Comparison of ENCODE assay signal across 14 cellular contexts in the genomic region with DNA sequence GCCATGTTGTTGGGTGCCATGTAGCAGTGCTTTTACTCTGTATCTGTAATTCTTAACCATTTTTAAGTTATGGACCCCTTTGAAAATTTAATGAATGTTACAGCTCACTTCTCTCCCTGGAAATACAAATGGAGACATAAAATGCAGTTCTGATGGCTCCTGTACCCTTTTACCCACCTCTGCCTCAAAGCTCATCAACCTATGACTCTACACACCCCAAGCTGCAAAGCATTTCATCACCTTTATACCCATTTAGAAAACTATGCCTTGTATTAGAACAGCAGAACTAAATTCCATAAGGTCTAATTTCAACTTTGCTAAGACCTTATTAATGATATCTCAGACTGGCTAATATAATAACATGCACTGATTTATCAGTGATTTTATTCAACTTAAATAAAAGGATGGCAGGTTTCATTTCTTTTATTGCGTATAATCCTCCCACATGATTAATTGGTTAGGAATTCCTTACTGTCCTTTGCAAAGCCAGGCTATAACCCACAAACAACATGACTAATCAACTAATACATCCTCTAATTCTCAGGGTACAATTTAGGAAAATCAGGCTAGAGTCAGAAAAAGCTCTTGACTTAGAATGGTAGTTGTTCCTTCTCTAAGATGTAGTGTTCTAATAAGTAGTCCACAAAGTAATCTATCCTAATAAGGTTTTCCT.
DNase-seq lines count a peak whose midpoint lies in the region; ATAC-seq, FAIRE-seq and TF ChIP-seq lines count a peak whose summit lies in the region.
"Had no signal": no experiment of that assay in that cellular context is flagged by ENCODE, and none has a peak within 500 bp of the region (broad histone marks: within the 10 kb centered on the region; RNA-seq: fewer than 3 reads in every experiment).

No MANE protein-coding gene starts in this region.

- H3K27me3 ChIP-seq in bronchial epithelial cell (ENCODE audit: control insufficient read depth, insufficient read depth, low read length): no peaks in the 10 kb centered on the region

- no peak for ATAC-seq in HG03159 (IDR thresholded peaks at IDR 0.05; ENCODE audit: unreplicated experiment)
- ATAC-seq: HepG2, sciatic nerve had no signal

- TF ChIP-seq CTCF in bronchial epithelial cell (IDR thresholded peaks at IDR 0.05; ENCODE audit: insufficient read depth, low read length, severe bottlenecking): no peak

- H3K36me3 ChIP-seq in bronchial epithelial cell (ENCODE audit: control insufficient read depth, insufficient read depth, low read length): no peaks in the 10 kb centered on the region

- DNase-seq in COLO829 (ENCODE audit: low spot score) (peak; percentile 50), NCI-H226 (peak; percentile 60), bronchial epithelial cell (ENCODE audit: low read depth) (peak; percentile 87), kidney tubule cell (ENCODE audit: low spot score) (peak; percentile 77), SIG-M5 (lab: John Stamatoyannopoulos, UW) (no peak), T-helper 2 cell (no peak)
- DNase-seq in activated effector memory CD4-positive, alpha-beta T cell treated with anti-CD3 and anti-CD28 coated beads, Interleukin-2, amount 50 U/mL, for 16 hours: no peak
- DNase-seq: activated naive CD4-positive, alpha-beta T cell treated with anti-CD3 and anti-CD28 coated beads, Interleukin-2, amount 50 U/mL, for 16 hours; NCI-H1436; NCI-H446 treated with DMSO at 0.1 percent for 48 hours had no signal

- H3K4me3 ChIP-seq in bronchial epithelial cell (ENCODE audit: low read depth, low read length): no peak overlapping the region

- no peak for FAIRE-seq in bronchial epithelial cell (lab: Jason Lieb, UNC)
- FAIRE-seq: HepG2, TTC549 had no signal

Comparison
In these comparisons a context has a peak if more than half of its experiments do, and no peak if none do; other contexts are left out.
1. DNase-seq: peak in COLO829 (single experiment), NCI-H226 (single experiment), bronchial epithelial cell (single experiment) and kidney tubule cell (single experiment); none in activated effector memory CD4-positive, alpha-beta T cell treated with anti-CD3 and anti-CD28 coated beads, Interleukin-2, amount 50 U/mL, for 16 hours (single experiment), SIG-M5 (single experiment) and T-helper 2 cell (0 of 5).